ENCODE assay signal across 9 cellular contexts in the genomic region with DNA sequence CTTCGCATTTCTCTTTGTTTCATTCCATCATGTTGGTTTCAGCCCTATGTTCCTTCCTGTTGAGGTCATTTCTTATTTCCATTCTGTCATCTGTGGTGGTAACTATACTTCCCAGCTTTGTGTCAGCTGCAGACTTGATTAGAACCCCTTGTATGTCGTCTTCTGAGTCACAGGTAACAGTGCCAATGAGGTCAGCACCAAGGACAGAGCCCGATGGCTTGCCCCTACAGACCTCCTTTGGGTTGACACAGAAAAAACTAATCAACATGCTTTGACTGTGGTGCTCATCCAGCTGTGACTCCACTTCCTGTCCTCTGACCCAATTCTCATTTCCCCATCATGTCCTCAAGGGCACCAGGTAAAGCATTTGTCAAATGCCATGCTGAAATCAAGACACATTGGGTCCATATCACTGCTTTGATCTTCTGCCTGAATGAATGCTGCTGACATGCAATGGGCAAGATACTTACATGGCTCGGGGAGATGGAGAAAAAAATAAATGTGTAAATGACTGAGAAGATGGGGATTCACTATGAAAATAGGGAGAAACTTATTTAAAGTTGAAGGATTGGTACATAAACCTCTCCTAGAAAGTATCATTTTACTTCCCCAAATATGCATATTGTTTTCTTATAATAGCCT. TPM values are rescaled to one million over a fixed set of nuclear protein-coding genes. Genes with fewer than 3 reads are reported as not detected.
A peak's percentile ranks its signal among the peaks of the same experiment; 100 is the strongest.
DNase-seq lines count a peak whose midpoint lies in the region; FAIRE-seq and TF ChIP-seq lines count a peak whose summit lies in the region.
"Had no signal": no experiment of that assay in that cellular context is flagged by ENCODE, and none has a peak within 500 bp of the region (broad histone marks: within the 10 kb centered on the region; RNA-seq: fewer than 3 reads in every experiment).

No MANE protein-coding gene starts in this region.

- H3K27me3 Mint-ChIP-seq in progenitor cell of endocrine pancreas: peaks cover 57% of the 10 kb centered on the region

- no peaks in the 10 kb centered on the region for H3K9me3 Mint-ChIP-seq in progenitor cell of endocrine pancreas (ENCODE audit: low read depth)

- FAIRE-seq in kidney (lab: Jason Lieb, UNC) (no peak), frontal cortex (lab: Jason Lieb, UNC) (no peak)

- DNase-seq in activated CD8-positive, alpha-beta memory T cell treated with anti-CD3 and anti-CD28 coated beads, Interleukin-2, amount 50 U/mL, for 48 hours: peak; percentile 55
- DNase-seq in activated CD8-positive, alpha-beta memory T cell treated with anti-CD3 and anti-CD28 coated beads for 24 hours: no peak
- DNase-seq in M059J (ENCODE audit: low read depth) (peak; percentile 14), brain microvascular endothelial cell (peak; percentile 4), progenitor cell of endocrine pancreas (ENCODE audit: low spot score, unreplicated experiment) (peak; percentile 66), kidney (no peak), hepatic stellate cell (ENCODE audit: low spot score) (no peak), frontal cortex (ENCODE audit: low spot score in 2 of 2) (no peak)
- DNase-seq: AML-193 had no signal

- H3K9me3 ChIP-seq in kidney (ENCODE audit: control insufficient read depth in 1 of 2, low read length in 2 of 2): no peaks in the 10 kb centered on the region

- H3K4me1 Mint-ChIP-seq in progenitor cell of endocrine pancreas (ENCODE audit: low read depth): no peaks in the 10 kb centered on the region

- no peak overlapping the region for H3K4me3 ChIP-seq in brain microvascular endothelial cell (ENCODE audit: low read depth, low read length)
- H3K4me3 ChIP-seq in kidney (ENCODE audit: low read length in 2 of 2): no peak overlapping the region

- no peaks in the 10 kb centered on the region for H3K27me3 ChIP-seq in brain microvascular endothelial cell (replicated peaks)

- H3K27ac Mint-ChIP-seq in progenitor cell of endocrine pancreas: no peak overlapping the region

- intact Hi-C loops in kidney (cut with DNase I): no loop called here

- H3K27ac ChIP-seq in brain microvascular endothelial cell (no peak overlapping the region), kidney (ENCODE audit: low read depth in 2 of 2, low read length in 2 of 2) (no peak overlapping the region)

- H3K4me1 ChIP-seq in kidney (ENCODE audit: control insufficient read depth in 1 of 2, insufficient read depth in 1 of 2, low read depth in 1 of 2, low read length in 2 of 2): no peaks in the 10 kb centered on the region

- no peak overlapping the region for H3K4me3 Mint-ChIP-seq in progenitor cell of endocrine pancreas (ENCODE audit: low read depth)

- H3K36me3 ChIP-seq in brain microvascular endothelial cell (replicated peaks) (no peaks in the 10 kb centered on the region), kidney (ENCODE audit: control insufficient read depth in 1 of 2, insufficient read depth in 2 of 2, low read length in 2 of 2) (no peaks in the 10 kb centered on the region)

- no peak overlapping the region for H3K9ac ChIP-seq in kidney (ENCODE audit: low read length in 2 of 2)

- no peaks in the 10 kb centered on the region for H3K36me3 Mint-ChIP-seq in progenitor cell of endocrine pancreas (ENCODE audit: insufficient read depth)

- in situ Hi-C loops in brain microvascular endothelial cell (cut with HindIII; ENCODE audit: low pct_ligation_motif_present, low sequenced_read_pairs): no loop called here

- no peak for TF ChIP-seq CTCF in brain microvascular endothelial cell (IDR thresholded peaks at IDR 0.05; ENCODE audit: low read depth, low read length, missing control alignments)
- TF ChIP-seq CTCF in progenitor cell of endocrine pancreas (IDR thresholded peaks at IDR 0.05; ENCODE audit: unreplicated experiment): no peak
- no peak for TF ChIP-seq CTCF in kidney (IDR thresholded peaks at IDR 0.05; ENCODE audit: borderline replicate concordance, extremely low read depth, insufficient read depth)

RNA-seq across cellular contexts. Expression of a gene that starts 25.6 kb away (rescaled TPM):
- not detected in 2 replicates for total RNA-seq in M059J (2014; rRNA removed; shearing (Covaris generic))
- total RNA-seq in progenitor cell of endocrine pancreas (4.2 and 4.6 TPM in 2 replicates), kidney (6.1 TPM), frontal cortex (7.3 TPM)
- 7.2 TPM for polyA plus RNA-seq in kidney (ENCODE audit: insufficient read depth, low read depth, low replicate concordance)

Comparison
In these comparisons a context has a peak if more than half of its experiments do, and no peak if none do; other contexts are left out.
1. DNase-seq: peak in activated CD8-positive, alpha-beta memory T cell treated with anti-CD3 and anti-CD28 coated beads, Interleukin-2, amount 50 U/mL, for 48 hours (single experiment), M059J (single experiment), brain microvascular endothelial cell (single experiment) and progenitor cell of endocrine pancreas (single experiment); none in activated CD8-positive, alpha-beta memory T cell treated with anti-CD3 and anti-CD28 coated beads for 24 hours (single experiment), kidney (single experiment), hepatic stellate cell (single experiment) and frontal cortex (0 of 2).